Comparison of ENCODE assay signal across 1 cellular context in the genomic region with DNA sequence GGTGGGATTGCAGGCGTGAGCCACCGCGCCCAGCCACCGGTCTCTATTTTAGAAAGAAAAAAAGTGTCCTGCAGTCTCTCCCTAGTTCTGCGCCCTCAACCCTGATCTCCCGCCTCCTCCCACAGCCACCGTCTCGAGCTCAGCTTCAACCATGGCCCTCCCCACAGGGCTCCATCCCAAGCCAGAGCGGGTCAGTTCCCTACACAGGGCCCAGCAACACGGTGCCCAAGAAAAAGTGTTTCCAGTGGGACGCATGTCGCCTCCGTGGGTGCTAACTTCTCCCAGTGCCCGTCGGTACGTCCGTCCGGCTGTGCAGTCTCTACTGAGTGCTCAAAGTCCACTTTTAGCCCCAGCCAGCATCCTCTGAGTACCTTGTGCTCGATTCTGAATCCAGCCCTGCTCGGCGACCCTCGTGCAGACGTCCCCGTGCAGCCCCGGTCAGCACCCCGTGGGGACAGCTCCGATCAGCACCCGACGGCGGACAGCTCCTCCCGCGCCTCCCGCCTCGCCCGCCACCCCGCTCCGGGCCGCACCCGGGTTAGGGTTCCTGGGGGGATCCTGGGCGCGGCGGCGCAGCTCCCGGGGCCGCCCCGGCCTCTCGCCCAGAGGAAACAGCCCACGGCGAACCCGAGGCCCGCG.
TF ChIP-seq lines count a peak whose summit lies in the region.

No MANE protein-coding gene starts in this region.

TF ChIP-seq in K562, 482 proteins besides CTCF, POLR2A, EP300 and RAD21 (continued from another document and continues in another):
- TF ChIP-seq, protein P1, sequence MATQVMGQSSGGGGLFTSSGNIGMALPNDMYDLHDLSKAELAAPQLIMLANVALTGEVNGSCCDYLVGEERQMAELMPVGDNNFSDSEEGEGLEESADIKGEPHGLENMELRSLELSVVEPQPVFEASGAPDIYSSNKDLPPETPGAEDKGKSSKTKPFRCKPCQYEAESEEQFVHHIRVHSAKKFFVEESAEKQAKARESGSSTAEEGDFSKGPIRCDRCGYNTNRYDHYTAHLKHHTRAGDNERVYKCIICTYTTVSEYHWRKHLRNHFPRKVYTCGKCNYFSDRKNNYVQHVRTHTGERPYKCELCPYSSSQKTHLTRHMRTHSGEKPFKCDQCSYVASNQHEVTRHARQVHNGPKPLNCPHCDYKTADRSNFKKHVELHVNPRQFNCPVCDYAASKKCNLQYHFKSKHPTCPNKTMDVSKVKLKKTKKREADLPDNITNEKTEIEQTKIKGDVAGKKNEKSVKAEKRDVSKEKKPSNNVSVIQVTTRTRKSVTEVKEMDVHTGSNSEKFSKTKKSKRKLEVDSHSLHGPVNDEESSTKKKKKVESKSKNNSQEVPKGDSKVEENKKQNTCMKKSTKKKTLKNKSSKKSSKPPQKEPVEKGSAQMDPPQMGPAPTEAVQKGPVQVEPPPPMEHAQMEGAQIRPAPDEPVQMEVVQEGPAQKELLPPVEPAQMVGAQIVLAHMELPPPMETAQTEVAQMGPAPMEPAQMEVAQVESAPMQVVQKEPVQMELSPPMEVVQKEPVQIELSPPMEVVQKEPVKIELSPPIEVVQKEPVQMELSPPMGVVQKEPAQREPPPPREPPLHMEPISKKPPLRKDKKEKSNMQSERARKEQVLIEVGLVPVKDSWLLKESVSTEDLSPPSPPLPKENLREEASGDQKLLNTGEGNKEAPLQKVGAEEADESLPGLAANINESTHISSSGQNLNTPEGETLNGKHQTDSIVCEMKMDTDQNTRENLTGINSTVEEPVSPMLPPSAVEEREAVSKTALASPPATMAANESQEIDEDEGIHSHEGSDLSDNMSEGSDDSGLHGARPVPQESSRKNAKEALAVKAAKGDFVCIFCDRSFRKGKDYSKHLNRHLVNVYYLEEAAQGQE (CRISPR knock-in tag; IDR thresholded peaks at IDR 0.05; ENCODE audit: low read depth) = peak; percentile 99
- TF ChIP-seq MTF1 (CRISPR knock-in tag; IDR thresholded peaks at IDR 0.05; ENCODE audit: borderline replicate concordance) (no peak), CREM (IDR thresholded peaks at IDR 0.05; ENCODE audit: low read depth) (peak; percentile 68; the same call in 1 of the 2 replicates), KLF16 (IDR thresholded peaks at IDR 0.05) (no peak), MED1 (CRISPR knock-in tag; IDR thresholded peaks at IDR 0.05; ENCODE audit: borderline replicate concordance) (peak; percentile 63; the same call in 1 of the 2 replicates), ETV6 (IDR thresholded peaks at IDR 0.05; ENCODE audit: borderline replicate concordance in 1 of 2, low read depth in 2 of 2, low read length in 1 of 2) (no peak), ETV6 (CRISPR knock-in tag; IDR thresholded peaks at IDR 0.05; ENCODE audit: borderline replicate concordance) (peak; percentile 93; the same call in 1 of the 2 replicates), KAT7 (CRISPR knock-in tag; IDR thresholded peaks at IDR 0.05; ENCODE audit: borderline replicate concordance) (0 out of 2 replicates have a peak, but pooled peaks have one; percentile 76), ZC3H4 (CRISPR knock-in tag; IDR thresholded peaks at IDR 0.05; ENCODE audit: borderline replicate concordance) (no peak), CCNT2 (IDR thresholded peaks at IDR 0.05; ENCODE audit: borderline replicate concordance, extremely low read depth, insufficient read length, low read depth, low read length) (no peak), ZNF184 (CRISPR knock-in tag; IDR thresholded peaks at IDR 0.05) (peak; percentile 79; the same call in 1 of the 2 replicates), NCOA1 (IDR thresholded peaks at IDR 0.05; ENCODE audit: low read depth) (peak; percentile 98), SAP30 (IDR thresholded peaks at IDR 0.05; ENCODE audit: borderline replicate concordance, insufficient read depth, low read depth, low read length, poor library complexity, severe bottlenecking) (peak; percentile 98), CHD2 (IDR thresholded peaks at IDR 0.05; ENCODE audit: low read depth, low read length) (no peak), SRSF3 (IDR thresholded peaks at IDR 0.05; ENCODE audit: insufficient read depth, low read length) (no peak), WHSC1 (IDR thresholded peaks at IDR 0.05; ENCODE audit: low read length) (no peak), TGIF2 (CRISPR knock-in tag; IDR thresholded peaks at IDR 0.05) (peak; percentile 98; the same call in 1 of the 2 replicates), CHD1 (IDR thresholded peaks at IDR 0.05; ENCODE audit: low read length) (no peak), TSC22D4 (tag; IDR thresholded peaks at IDR 0.05) (no peak), PML (IDR thresholded peaks at IDR 0.05; ENCODE audit: low read length) (no peak), EP400 (IDR thresholded peaks at IDR 0.05) (no peak)
- TF ChIP-seq, protein P2, sequence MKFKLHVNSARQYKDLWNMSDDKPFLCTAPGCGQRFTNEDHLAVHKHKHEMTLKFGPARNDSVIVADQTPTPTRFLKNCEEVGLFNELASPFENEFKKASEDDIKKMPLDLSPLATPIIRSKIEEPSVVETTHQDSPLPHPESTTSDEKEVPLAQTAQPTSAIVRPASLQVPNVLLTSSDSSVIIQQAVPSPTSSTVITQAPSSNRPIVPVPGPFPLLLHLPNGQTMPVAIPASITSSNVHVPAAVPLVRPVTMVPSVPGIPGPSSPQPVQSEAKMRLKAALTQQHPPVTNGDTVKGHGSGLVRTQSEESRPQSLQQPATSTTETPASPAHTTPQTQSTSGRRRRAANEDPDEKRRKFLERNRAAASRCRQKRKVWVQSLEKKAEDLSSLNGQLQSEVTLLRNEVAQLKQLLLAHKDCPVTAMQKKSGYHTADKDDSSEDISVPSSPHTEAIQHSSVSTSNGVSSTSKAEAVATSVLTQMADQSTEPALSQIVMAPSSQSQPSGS (CRISPR knock-in tag; IDR thresholded peaks at IDR 0.05) = peak; percentile 64; the same call in 1 of the 2 replicates
- TF ChIP-seq, protein P3, sequence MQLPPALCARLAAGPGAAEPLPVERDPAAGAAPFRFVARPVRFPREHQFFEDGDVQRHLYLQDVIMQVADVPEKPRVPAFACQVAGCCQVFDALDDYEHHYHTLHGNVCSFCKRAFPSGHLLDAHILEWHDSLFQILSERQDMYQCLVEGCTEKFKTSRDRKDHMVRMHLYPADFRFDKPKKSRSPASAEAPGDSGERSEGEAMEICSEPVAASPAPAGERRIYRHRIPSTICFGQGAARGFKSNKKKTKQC (CRISPR knock-in tag; IDR thresholded peaks at IDR 0.05) = peak; percentile 100
- TF ChIP-seq, protein P4, sequence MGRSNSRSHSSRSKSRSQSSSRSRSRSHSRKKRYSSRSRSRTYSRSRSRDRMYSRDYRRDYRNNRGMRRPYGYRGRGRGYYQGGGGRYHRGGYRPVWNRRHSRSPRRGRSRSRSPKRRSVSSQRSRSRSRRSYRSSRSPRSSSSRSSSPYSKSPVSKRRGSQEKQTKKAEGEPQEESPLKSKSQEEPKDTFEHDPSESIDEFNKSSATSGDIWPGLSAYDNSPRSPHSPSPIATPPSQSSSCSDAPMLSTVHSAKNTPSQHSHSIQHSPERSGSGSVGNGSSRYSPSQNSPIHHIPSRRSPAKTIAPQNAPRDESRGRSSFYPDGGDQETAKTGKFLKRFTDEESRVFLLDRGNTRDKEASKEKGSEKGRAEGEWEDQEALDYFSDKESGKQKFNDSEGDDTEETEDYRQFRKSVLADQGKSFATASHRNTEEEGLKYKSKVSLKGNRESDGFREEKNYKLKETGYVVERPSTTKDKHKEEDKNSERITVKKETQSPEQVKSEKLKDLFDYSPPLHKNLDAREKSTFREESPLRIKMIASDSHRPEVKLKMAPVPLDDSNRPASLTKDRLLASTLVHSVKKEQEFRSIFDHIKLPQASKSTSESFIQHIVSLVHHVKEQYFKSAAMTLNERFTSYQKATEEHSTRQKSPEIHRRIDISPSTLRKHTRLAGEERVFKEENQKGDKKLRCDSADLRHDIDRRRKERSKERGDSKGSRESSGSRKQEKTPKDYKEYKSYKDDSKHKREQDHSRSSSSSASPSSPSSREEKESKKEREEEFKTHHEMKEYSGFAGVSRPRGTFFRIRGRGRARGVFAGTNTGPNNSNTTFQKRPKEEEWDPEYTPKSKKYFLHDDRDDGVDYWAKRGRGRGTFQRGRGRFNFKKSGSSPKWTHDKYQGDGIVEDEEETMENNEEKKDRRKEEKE (IDR thresholded peaks at IDR 0.05; ENCODE audit: borderline replicate concordance in 1 of 2, control insufficient read depth in 1 of 2, low read depth in 2 of 2, low read length in 1 of 2) = no peak
- TF ChIP-seq, protein P5, sequence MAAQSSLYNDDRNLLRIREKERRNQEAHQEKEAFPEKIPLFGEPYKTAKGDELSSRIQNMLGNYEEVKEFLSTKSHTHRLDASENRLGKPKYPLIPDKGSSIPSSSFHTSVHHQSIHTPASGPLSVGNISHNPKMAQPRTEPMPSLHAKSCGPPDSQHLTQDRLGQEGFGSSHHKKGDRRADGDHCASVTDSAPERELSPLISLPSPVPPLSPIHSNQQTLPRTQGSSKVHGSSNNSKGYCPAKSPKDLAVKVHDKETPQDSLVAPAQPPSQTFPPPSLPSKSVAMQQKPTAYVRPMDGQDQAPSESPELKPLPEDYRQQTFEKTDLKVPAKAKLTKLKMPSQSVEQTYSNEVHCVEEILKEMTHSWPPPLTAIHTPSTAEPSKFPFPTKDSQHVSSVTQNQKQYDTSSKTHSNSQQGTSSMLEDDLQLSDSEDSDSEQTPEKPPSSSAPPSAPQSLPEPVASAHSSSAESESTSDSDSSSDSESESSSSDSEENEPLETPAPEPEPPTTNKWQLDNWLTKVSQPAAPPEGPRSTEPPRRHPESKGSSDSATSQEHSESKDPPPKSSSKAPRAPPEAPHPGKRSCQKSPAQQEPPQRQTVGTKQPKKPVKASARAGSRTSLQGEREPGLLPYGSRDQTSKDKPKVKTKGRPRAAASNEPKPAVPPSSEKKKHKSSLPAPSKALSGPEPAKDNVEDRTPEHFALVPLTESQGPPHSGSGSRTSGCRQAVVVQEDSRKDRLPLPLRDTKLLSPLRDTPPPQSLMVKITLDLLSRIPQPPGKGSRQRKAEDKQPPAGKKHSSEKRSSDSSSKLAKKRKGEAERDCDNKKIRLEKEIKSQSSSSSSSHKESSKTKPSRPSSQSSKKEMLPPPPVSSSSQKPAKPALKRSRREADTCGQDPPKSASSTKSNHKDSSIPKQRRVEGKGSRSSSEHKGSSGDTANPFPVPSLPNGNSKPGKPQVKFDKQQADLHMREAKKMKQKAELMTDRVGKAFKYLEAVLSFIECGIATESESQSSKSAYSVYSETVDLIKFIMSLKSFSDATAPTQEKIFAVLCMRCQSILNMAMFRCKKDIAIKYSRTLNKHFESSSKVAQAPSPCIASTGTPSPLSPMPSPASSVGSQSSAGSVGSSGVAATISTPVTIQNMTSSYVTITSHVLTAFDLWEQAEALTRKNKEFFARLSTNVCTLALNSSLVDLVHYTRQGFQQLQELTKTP (IDR thresholded peaks at IDR 0.05; ENCODE audit: low read depth in 1 of 2, partially characterized antibody in 2 of 2) = peak in 1 of 2 experiments; percentile 94
- TF ChIP-seq, protein P6, sequence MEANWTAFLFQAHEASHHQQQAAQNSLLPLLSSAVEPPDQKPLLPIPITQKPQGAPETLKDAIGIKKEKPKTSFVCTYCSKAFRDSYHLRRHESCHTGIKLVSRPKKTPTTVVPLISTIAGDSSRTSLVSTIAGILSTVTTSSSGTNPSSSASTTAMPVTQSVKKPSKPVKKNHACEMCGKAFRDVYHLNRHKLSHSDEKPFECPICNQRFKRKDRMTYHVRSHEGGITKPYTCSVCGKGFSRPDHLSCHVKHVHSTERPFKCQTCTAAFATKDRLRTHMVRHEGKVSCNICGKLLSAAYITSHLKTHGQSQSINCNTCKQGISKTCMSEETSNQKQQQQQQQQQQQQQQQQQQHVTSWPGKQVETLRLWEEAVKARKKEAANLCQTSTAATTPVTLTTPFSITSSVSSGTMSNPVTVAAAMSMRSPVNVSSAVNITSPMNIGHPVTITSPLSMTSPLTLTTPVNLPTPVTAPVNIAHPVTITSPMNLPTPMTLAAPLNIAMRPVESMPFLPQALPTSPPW (CRISPR knock-in tag; IDR thresholded peaks at IDR 0.05) = peak; percentile 65
- TF ChIP-seq, protein P7, sequence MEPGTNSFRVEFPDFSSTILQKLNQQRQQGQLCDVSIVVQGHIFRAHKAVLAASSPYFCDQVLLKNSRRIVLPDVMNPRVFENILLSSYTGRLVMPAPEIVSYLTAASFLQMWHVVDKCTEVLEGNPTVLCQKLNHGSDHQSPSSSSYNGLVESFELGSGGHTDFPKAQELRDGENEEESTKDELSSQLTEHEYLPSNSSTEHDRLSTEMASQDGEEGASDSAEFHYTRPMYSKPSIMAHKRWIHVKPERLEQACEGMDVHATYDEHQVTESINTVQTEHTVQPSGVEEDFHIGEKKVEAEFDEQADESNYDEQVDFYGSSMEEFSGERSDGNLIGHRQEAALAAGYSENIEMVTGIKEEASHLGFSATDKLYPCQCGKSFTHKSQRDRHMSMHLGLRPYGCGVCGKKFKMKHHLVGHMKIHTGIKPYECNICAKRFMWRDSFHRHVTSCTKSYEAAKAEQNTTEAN (CRISPR knock-in tag; IDR thresholded peaks at IDR 0.05) = peak; percentile 89
- TF ChIP-seq, protein P8, sequence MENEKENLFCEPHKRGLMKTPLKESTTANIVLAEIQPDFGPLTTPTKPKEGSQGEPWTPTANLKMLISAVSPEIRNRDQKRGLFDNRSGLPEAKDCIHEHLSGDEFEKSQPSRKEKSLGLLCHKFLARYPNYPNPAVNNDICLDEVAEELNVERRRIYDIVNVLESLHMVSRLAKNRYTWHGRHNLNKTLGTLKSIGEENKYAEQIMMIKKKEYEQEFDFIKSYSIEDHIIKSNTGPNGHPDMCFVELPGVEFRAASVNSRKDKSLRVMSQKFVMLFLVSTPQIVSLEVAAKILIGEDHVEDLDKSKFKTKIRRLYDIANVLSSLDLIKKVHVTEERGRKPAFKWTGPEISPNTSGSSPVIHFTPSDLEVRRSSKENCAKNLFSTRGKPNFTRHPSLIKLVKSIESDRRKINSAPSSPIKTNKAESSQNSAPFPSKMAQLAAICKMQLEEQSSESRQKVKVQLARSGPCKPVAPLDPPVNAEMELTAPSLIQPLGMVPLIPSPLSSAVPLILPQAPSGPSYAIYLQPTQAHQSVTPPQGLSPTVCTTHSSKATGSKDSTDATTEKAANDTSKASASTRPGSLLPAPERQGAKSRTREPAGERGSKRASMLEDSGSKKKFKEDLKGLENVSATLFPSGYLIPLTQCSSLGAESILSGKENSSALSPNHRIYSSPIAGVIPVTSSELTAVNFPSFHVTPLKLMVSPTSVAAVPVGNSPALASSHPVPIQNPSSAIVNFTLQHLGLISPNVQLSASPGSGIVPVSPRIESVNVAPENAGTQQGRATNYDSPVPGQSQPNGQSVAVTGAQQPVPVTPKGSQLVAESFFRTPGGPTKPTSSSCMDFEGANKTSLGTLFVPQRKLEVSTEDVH (IDR thresholded peaks at IDR 0.05; ENCODE audit: low read depth, partially characterized antibody) = no peak
